Comparison of ENCODE assay signal across 9 cellular contexts in the genomic region with DNA sequence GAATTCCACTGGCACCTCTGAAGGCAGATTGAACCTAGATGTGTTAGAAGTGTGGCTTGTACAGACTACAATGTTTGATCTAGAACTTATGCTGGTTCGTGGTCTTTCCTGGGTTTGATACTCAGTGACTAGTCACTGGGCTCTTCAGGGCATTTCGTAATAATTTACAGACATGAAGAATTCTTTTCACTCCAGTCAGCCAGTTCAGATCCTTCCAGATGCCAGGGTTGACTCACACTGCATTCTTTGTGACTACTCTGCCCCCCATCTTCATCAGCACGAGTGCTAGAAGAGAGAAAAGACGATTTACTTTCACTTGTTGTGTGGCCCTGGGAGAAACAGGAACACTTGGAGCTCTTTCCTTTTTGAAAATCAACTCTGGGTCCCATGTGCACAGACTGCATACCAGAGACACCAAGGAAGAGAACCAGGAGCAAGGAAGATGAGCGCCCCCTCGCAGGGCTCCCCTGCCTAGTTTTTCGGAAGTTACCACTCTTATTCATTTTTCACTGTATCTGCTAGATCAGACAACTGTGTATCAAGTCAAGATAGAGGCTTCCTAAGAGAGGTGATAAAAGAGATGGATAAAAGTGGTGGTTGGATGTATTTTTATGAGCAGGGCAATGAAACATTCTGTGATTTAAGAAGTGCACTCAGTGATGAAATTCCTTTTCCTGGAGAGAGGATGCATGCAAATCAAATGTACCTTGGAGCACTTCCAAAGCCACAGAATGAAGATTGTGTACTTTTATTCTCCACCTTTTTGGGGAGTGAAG. TPM values are rescaled to one million over a fixed set of nuclear protein-coding genes. Genes with fewer than 3 reads are reported as not detected.
DNase-seq lines count a peak whose midpoint lies in the region; ATAC-seq, FAIRE-seq and TF ChIP-seq lines count a peak whose summit lies in the region.
"Had no signal": no experiment of that assay in that cellular context is flagged by ENCODE, and none has a peak within 500 bp of the region (broad histone marks: within the 10 kb centered on the region; RNA-seq: fewer than 3 reads in every experiment).

No MANE protein-coding gene starts in this region.

- TF ChIP-seq RAD21 in A549 (conservative IDR thresholded peaks at IDR 0.05 in 1 of 2, IDR thresholded peaks at IDR 0.05 in 1 of 2) (peak in 1 of 2 experiments; percentile 18; a peak in 3 of 5 replicates), Ishikawa (IDR thresholded peaks at IDR 0.05; ENCODE audit: low read depth) (no peak)

- H3K27ac ChIP-seq in A549, result peak overlapping the region; percentile 95 to 96
- no peak overlapping the region for H3K27ac ChIP-seq in CD4-positive, alpha-beta T cell (ENCODE audit: low read depth, low read length)

- no peak overlapping the region for H3K27ac Mint-ChIP-seq in CD4-positive, alpha-beta T cell
- no peak overlapping the region for H3K27ac Mint-ChIP-seq in glutamatergic neuron (ENCODE audit: unreplicated experiment)

- under 1% methylated on average over 7 of the region's 7 CpGs for WGBS in A549 (ENCODE audit: missing lambda C conversion rate)

- peak overlapping the region; percentile 89 for H3K4me2 ChIP-seq in A549

- peaks cover 61% of the 10 kb centered on the region for H3K4me1 ChIP-seq in A549

- H3K4me1 Mint-ChIP-seq in CD4-positive, alpha-beta T cell (ENCODE audit: low read depth), result no peaks in the 10 kb centered on the region
- no peaks in the 10 kb centered on the region for H3K4me1 Mint-ChIP-seq in glutamatergic neuron (ENCODE audit: low read depth, unreplicated experiment)

- H3K36me3 Mint-ChIP-seq in CD4-positive, alpha-beta T cell (ENCODE audit: low read depth), result no peaks in the 10 kb centered on the region
- H3K36me3 Mint-ChIP-seq in glutamatergic neuron (ENCODE audit: unreplicated experiment), result no peaks in the 10 kb centered on the region

- TF ChIP-seq CTCF in A549 (IDR thresholded peaks at IDR 0.05), result peak; percentile 57
- no peak for TF ChIP-seq CTCF in cardiac fibroblast (IDR thresholded peaks at IDR 0.05; ENCODE audit: low read depth, low read length)
- TF ChIP-seq CTCF in CD4-positive, alpha-beta T cell (IDR thresholded peaks at IDR 0.05), result no peak
- TF ChIP-seq CTCF in glutamatergic neuron (IDR thresholded peaks at IDR 0.05; ENCODE audit: partially characterized antibody, unreplicated experiment), result no peak

- POLR2A ChIA-PET in A549 (lab: Yijun Ruan, JAX), result interaction anchor here (1.0 to 1.4 kb wide), 3 partner anchors 15 to 121 kb away, joined by 3 to 5 read pairs (median 3); no protein-coding TSS in a partner anchor
- POLR2A ChIA-PET in CD4-positive, alpha-beta T cell (lab: Charles Lee), result no interaction called here

- DNase-seq in A549 (ENCODE audit: low read depth in 1 of 2, low spot score in 1 of 2) (peak; percentile 91 to 96), cardiac fibroblast (ENCODE audit: low read depth in 2 of 2) (peak; percentile 97 to 99), medulla oblongata (ENCODE audit: extremely low spot score) (peak; percentile 51), glutamatergic neuron (no peak)
- no peak for DNase-seq in CD4-positive, alpha-beta T cell
- DNase-seq: KG1 had no signal

- H3K4me3 ChIP-seq in A549, result peak overlapping the region; percentile 41
- peak overlapping the region; percentile 47 to 56 for H3K4me3 ChIP-seq in cardiac fibroblast (replicated peaks in 1 of 2; ENCODE audit: low read depth in 2 of 2, low read length in 2 of 2)

- H3K27me3 ChIP-seq in CD4-positive, alpha-beta T cell (ENCODE audit: control insufficient read depth, insufficient read depth, low read length), result no peaks in the 10 kb centered on the region

- no peaks in the 10 kb centered on the region for H3K9me3 Mint-ChIP-seq in CD4-positive, alpha-beta T cell
- H3K9me3 Mint-ChIP-seq in glutamatergic neuron (ENCODE audit: unreplicated experiment), result peaks cover 2% of the 10 kb centered on the region

- intact Hi-C loops in CD4-positive, alpha-beta T cell (cut with DNase I, micrococcal nuclease), result no loop called here

- H3K9me3 ChIP-seq in A549, result no peaks in the 10 kb centered on the region
- no peaks in the 10 kb centered on the region for H3K9me3 ChIP-seq in CD4-positive, alpha-beta T cell (ENCODE audit: control insufficient read depth, low read length)

- FAIRE-seq in A549 (lab: Jason Lieb, UNC), result peak; percentile 99

- no peak overlapping the region for H3K4me3 Mint-ChIP-seq in CD4-positive, alpha-beta T cell
- H3K4me3 Mint-ChIP-seq in glutamatergic neuron (ENCODE audit: unreplicated experiment), result no peak overlapping the region

- no peaks in the 10 kb centered on the region for H3K27me3 Mint-ChIP-seq in CD4-positive, alpha-beta T cell
- no peaks in the 10 kb centered on the region for H3K27me3 Mint-ChIP-seq in glutamatergic neuron (ENCODE audit: unreplicated experiment)

- CTCF ChIA-PET in A549 (lab: Yijun Ruan, JAX), result interaction anchor here (0.6 to 7.9 kb wide), 15 partner anchors 8 to 215 kb away, joined by 3 to 47 read pairs (median 4); no protein-coding TSS in a partner anchor
- CTCF ChIA-PET in CD4-positive, alpha-beta T cell (lab: Charles Lee), result no interaction called here

- ATAC-seq in A549 (peak; percentile 91 to 93), HG02763 (IDR thresholded peaks at IDR 0.05; ENCODE audit: unreplicated experiment) (no peak), HG02970 (IDR thresholded peaks at IDR 0.05; ENCODE audit: low FRiP score, unreplicated experiment) (no peak)
- ATAC-seq in CD4-positive, alpha-beta T cell (ENCODE audit: poor library complexity), result no peak

- TF ChIP-seq EP300 in A549 (IDR thresholded peaks at IDR 0.05), result peak; percentile 35 to 78; a peak in 3 of 5 replicates
- peak; percentile 32; the same call in 1 of the 2 replicates for TF ChIP-seq EP300 in Ishikawa (IDR thresholded peaks at IDR 0.05; ENCODE audit: borderline replicate concordance)

- TF ChIP-seq POLR2A in A549 (IDR thresholded peaks at IDR 0.05; ENCODE audit: low read length), result no peak

TF ChIP-seq in A549, 52 proteins besides CTCF, POLR2A, EP300 and RAD21 (continues in another document):
- TF ChIP-seq MYC (IDR thresholded peaks at IDR 0.05; ENCODE audit: borderline replicate concordance, low read length), result peak; percentile 19; the same call in 1 of the 2 replicates
- no peak for TF ChIP-seq POLR2AphosphoS2 (conservative IDR thresholded peaks at IDR 0.05; ENCODE audit: low read length)
- no peak for TF ChIP-seq RARB (CRISPR knock-in tag; IDR thresholded peaks at IDR 0.05)
- no peak for TF ChIP-seq ELK1 (IDR thresholded peaks at IDR 0.05; ENCODE audit: low read depth, low read length)
- TF ChIP-seq PHF8 (IDR thresholded peaks at IDR 0.05; ENCODE audit: borderline replicate concordance, low read depth), result no peak
- TF ChIP-seq EHF (CRISPR knock-in tag; IDR thresholded peaks at IDR 0.05), result no peak
- TF ChIP-seq EHMT2 (IDR thresholded peaks at IDR 0.05; ENCODE audit: low read depth), result no peak
- TF ChIP-seq ESRRA (IDR thresholded peaks at IDR 0.05; ENCODE audit: borderline replicate concordance, low read length), result no peak
- TF ChIP-seq, protein P1, sequence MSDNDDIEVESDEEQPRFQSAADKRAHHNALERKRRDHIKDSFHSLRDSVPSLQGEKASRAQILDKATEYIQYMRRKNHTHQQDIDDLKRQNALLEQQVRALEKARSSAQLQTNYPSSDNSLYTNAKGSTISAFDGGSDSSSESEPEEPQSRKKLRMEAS (IDR thresholded peaks at IDR 0.05), result peak; percentile 77
- no peak for TF ChIP-seq SREBF2 (IDR thresholded peaks at IDR 0.05)

TF ChIP-seq in Ishikawa, 13 proteins besides CTCF, POLR2A, EP300 and RAD21:
- TF ChIP-seq TEAD4 (IDR thresholded peaks at IDR 0.05) (peak; percentile 83), CEBPB (IDR thresholded peaks at IDR 0.05) (peak; percentile 84), CREB1 (IDR thresholded peaks at IDR 0.05; ENCODE audit: low read depth) (no peak), NFIC (IDR thresholded peaks at IDR 0.05) (0 out of 2 replicates have a peak, but pooled peaks have one; percentile 13), FOXM1 (IDR thresholded peaks at IDR 0.05; ENCODE audit: borderline replicate concordance, low read depth) (no peak)
- TF ChIP-seq, protein P1 (IDR thresholded peaks at IDR 0.05), result 0 out of 2 replicates have a peak, but pooled peaks have one; percentile 24

RNA-seq across cellular contexts. Expression of gene EVL, which starts 33.5 kb away (rescaled TPM):
- polyA plus RNA-seq in A549 (2011; rRNA removed) (14.8 and 17.0 TPM in 2 replicates), A549 (2017; fragmentation: RNase III; extraction: RNeasy Plus Mini Kit Qiagen cat#74134 plus additional on column Dnase treatment) (30.1 to 32.9 TPM (median 30.6 TPM) in 3 replicates)
- polyA plus RNA-seq in A549 (2012; cell fraction: cytosol; rRNA removed), result 22.7 and 24.5 TPM in 2 replicates
- 86.6 and 98.4 TPM in 2 replicates for polyA plus RNA-seq in A549 (2012; cell fraction: nucleus; rRNA removed)
- polyA minus RNA-seq in A549 (2011; rRNA and poly(A)+ RNA removed), result 19.2 and 21.8 TPM in 2 replicates
- 100 to 1,000 TPM; 660 to 678 TPM for total RNA-seq in CD4-positive, alpha-beta T cell
- total RNA-seq in glutamatergic neuron (ENCODE audit: unreplicated experiment), result 381 TPM

Comparison
In these comparisons a context has a peak if more than half of its experiments do, and no peak if none do; other contexts are left out.
1. ATAC-seq: peak in A549 (2 of 2); none in CD4-positive, alpha-beta T cell (single experiment), HG02763 (single experiment) and HG02970 (single experiment).
2. DNase-seq: peak in A549 (2 of 2), cardiac fibroblast (2 of 2) and medulla oblongata (single experiment); none in CD4-positive, alpha-beta T cell (0 of 10) and glutamatergic neuron (single experiment).